Comparison of ENCODE assay signal across 13 cellular contexts in genomic region chr7:35909870-35910357, GRCh38.
"Had no signal": no experiment of that assay in that cellular context is flagged by ENCODE, and none has a peak within 500 bp of the region (broad histone marks: within the 10 kb centered on the region; RNA-seq: fewer than 3 reads in every experiment).

No MANE protein-coding gene starts in this region.

- H3K27me3 Mint-ChIP-seq: activated T-helper 17 cell treated with anti-CD3 and anti-CD28 coated beads, Interleukin-2, amount 50 U/mL, for 72 hours; memory B cell had no signal

- H3K9me3 ChIP-seq: body of pancreas, gastroesophageal sphincter, testis, upper lobe of right lung had no signal

- H3K4me3 ChIP-seq: body of pancreas, gastroesophageal sphincter, left ventricle myocardium inferior, testis, upper lobe of right lung had no signal

- H3K4me1 ChIP-seq: body of pancreas, upper lobe of right lung had no signal

- DNase-seq: activated naive CD4-positive, alpha-beta T cell treated with anti-CD3 and anti-CD28 coated beads for 36 hours; body of pancreas; islet precursor cell; left ventricle myocardium inferior; stimulated activated CD4-positive, alpha-beta T cell treated with anti-CD3 and anti-CD28 coated beads, Interleukin-4, amount 100 ng/mL, for 1 hour; stimulated activated CD8-positive, alpha-beta memory T cell treated with anti-CD3 and anti-CD28 coated beads, Interleukin-4, amount 100 ng/mL, for 48 hours; stimulated activated naive CD8-positive, alpha-beta T cell treated with anti-CD3 and anti-CD28 coated beads, Interleukin-15, Interleukin-2, amounts not matched to agents 100 U/mL and 50 U/mL, for 24 hours; testis; upper lobe of right lung had no signal

- H3K4me3 Mint-ChIP-seq: activated naive CD4-positive, alpha-beta T cell treated with anti-CD3 and anti-CD28 coated beads for 36 hours; activated T-helper 17 cell treated with anti-CD3 and anti-CD28 coated beads, Interleukin-2, amount 50 U/mL, for 72 hours; memory B cell; nephron had no signal

- H3K27ac Mint-ChIP-seq: activated naive CD4-positive, alpha-beta T cell treated with anti-CD3 and anti-CD28 coated beads for 36 hours; activated T-helper 17 cell treated with anti-CD3 and anti-CD28 coated beads, Interleukin-2, amount 50 U/mL, for 72 hours; memory B cell; nephron had no signal

- H3K27ac ChIP-seq: body of pancreas, gastroesophageal sphincter, left ventricle myocardium inferior, testis, upper lobe of right lung had no signal

- H3K27me3 ChIP-seq: body of pancreas, gastroesophageal sphincter, testis, upper lobe of right lung had no signal

- H3K9me3 Mint-ChIP-seq: activated naive CD4-positive, alpha-beta T cell treated with anti-CD3 and anti-CD28 coated beads for 36 hours; activated T-helper 17 cell treated with anti-CD3 and anti-CD28 coated beads, Interleukin-2, amount 50 U/mL, for 72 hours; nephron had no signal
